Comparison of ENCODE assay signal across 24 cellular contexts in the genomic region with DNA sequence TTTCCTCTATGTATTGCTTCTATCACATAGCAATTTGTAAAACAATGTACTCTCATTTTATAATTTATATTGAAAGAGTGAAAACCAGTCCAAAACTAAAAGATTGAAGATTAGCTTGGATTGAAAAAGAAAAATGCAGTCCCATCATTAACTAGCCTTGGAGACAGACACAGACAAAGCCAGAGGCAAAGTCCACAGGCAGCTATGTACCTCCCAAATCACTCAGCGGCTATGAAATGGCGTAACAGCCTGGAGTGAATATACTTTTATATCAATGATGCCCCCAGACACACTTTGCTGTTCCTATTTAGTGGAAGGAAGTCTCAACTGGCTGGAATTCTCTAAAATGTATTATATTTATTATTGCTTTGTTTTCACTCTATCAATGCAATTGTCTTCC. TPM values are rescaled to one million over a fixed set of nuclear protein-coding genes. Genes with fewer than 3 reads are reported as not detected.
"Had no signal": no experiment of that assay in that cellular context is flagged by ENCODE, and none has a peak within 500 bp of the region (broad histone marks: within the 10 kb centered on the region; RNA-seq: fewer than 3 reads in every experiment).

No MANE protein-coding gene starts in this region.

- DNase-seq: dermis blood vessel endothelial cell; dorsolateral prefrontal cortex; effector CD4-positive, alpha-beta T cell; effector memory CD4-positive, alpha-beta T cell; foreskin keratinocyte; head of caudate nucleus; hypothalamus; immature natural killer cell; islet precursor cell; left cardiac atrium; left ventricle myocardium inferior; lower lobe of right lung; mesenchymal stem cell; mucosa of descending colon had no signal

- H3K27ac Mint-ChIP-seq: immature natural killer cell, mesothelial cell of epicardium had no signal

- H3K9me3 ChIP-seq: esophagus muscularis mucosa, gastroesophageal sphincter, left ventricle myocardium inferior, lower lobe of right lung, mucosa of descending colon had no signal

- H3K4me3 Mint-ChIP-seq: immature natural killer cell, mesothelial cell of epicardium had no signal

- H3K36me3 ChIP-seq: esophagus muscularis mucosa, gastroesophageal sphincter, left ventricle myocardium inferior, lower lobe of right lung had no signal

- H3K4me3 ChIP-seq: coronary artery, dorsolateral prefrontal cortex, esophagus muscularis mucosa, gastroesophageal sphincter, hepatocyte, left ventricle myocardium inferior, lower lobe of right lung, mucosa of descending colon had no signal

- FAIRE-seq: colon, endothelial cell of umbilical vein, frontal cortex had no signal

- H3K9me3 Mint-ChIP-seq: mesothelial cell of epicardium had no signal

- H3K4me1 ChIP-seq: esophagus muscularis mucosa, foreskin keratinocyte, gastroesophageal sphincter, left ventricle myocardium inferior, lower lobe of right lung had no signal

- ATAC-seq: foreskin keratinocyte, gastroesophageal sphincter, left cardiac atrium, left lobe of liver, lower lobe of right lung, mucosa of descending colon had no signal

- H3K4me1 Mint-ChIP-seq: immature natural killer cell had no signal

- H3K27ac ChIP-seq: coronary artery, dorsolateral prefrontal cortex, esophagus muscularis mucosa, foreskin keratinocyte, gastroesophageal sphincter, hepatocyte, left ventricle myocardium inferior, lower lobe of right lung had no signal

- H3K36me3 Mint-ChIP-seq: immature natural killer cell, mesothelial cell of epicardium had no signal

RNA-seq across cellular contexts. Expression of gene DOK6, which starts 33.6 kb away (rescaled TPM):
- total RNA-seq: endothelial cell of umbilical vein, foreskin keratinocyte, myocyte had no signal
- polyA plus RNA-seq: foreskin keratinocyte had no signal
